ENCODE assay signal across 8 cellular contexts in the genomic region with DNA sequence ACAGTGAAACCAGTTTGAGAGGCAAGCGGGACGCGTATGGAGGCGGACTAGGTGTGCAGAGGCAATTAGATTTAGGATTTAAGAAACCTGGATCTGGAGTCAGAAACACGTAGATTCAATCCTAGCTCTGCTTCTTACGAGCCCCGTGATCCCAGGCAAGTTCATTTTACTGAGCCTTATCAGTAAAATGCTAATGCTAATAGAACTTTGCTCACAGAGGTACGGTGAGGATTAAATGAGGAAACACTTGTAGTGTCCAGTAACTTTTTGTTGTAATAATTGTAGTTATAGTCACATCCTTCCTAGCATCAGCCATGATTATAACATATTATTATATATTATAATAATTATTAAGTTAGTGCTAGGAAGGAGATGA. TPM values are rescaled to one million over a fixed set of nuclear protein-coding genes. Genes with fewer than 3 reads are reported as not detected.
DNase-seq lines count a peak whose midpoint lies in the region; ATAC-seq, FAIRE-seq and TF ChIP-seq lines count a peak whose summit lies in the region.

No MANE protein-coding gene starts in this region.

- H2BK20ac ChIP-seq in IMR-90 (ENCODE audit: low read depth, low read length), result no peak overlapping the region

- CTCF ChIA-PET in IMR-90 (lab: Yijun Ruan, JAX), result interaction anchor here (1.0 to 1.7 kb wide), 3 partner anchors 9 to 130 kb away, joined by 4 to 10 read pairs (median 9); no protein-coding TSS in a partner anchor

- H3K4ac ChIP-seq in IMR-90 (ENCODE audit: low read depth, low read length), result peak overlapping the region; percentile 2

- no peak overlapping the region for H2AK5ac ChIP-seq in IMR-90 (ENCODE audit: low read depth, low read length)

- H3K27ac ChIP-seq in IMR-90 (ENCODE audit: insufficient read depth, low read length), result no peak overlapping the region
- H3K27ac ChIP-seq in smooth muscle cell (ENCODE audit: low read depth), result no peak overlapping the region
- H3K27ac ChIP-seq in adrenal gland, result no peak overlapping the region

- H2BK15ac ChIP-seq in IMR-90 (ENCODE audit: low read depth, low read length), result no peak overlapping the region

- H3K9ac ChIP-seq in IMR-90 (ENCODE audit: low read depth, low read length) (no peak overlapping the region; the same call in 1 of the 2 replicates), smooth muscle cell (ENCODE audit: low read depth) (no peak overlapping the region)

- H3F3A ChIP-seq in smooth muscle cell (ENCODE audit: low read depth), result no peaks in the 10 kb centered on the region

- H3K9me3 ChIP-seq in IMR-90 (ENCODE audit: control insufficient read depth, insufficient read depth, low read length) (no peaks in the 10 kb centered on the region), smooth muscle cell (replicated peaks; ENCODE audit: low read depth) (no peaks in the 10 kb centered on the region), adrenal gland (replicated peaks in 1 of 3) (no peaks in the 10 kb centered on the region)

- H2BK5ac ChIP-seq in IMR-90 (ENCODE audit: low read depth, low read length, poor library complexity, severe bottlenecking), result no peak overlapping the region

- dilution Hi-C loops in IMR-90 (cut with HindIII; ENCODE audit: low sequenced_read_pairs, unreplicated experiment), result no loop called here

- FAIRE-seq in bronchial epithelial cell (lab: Jason Lieb, UNC), result no peak

- ATAC-seq in IMR-90 (ENCODE audit: low read depth), result no peak
- peak; percentile 64 for ATAC-seq in left lobe of liver
- ATAC-seq in HG03460 (IDR thresholded peaks at IDR 0.05; ENCODE audit: unreplicated experiment), result no peak

- peak overlapping the region; percentile 95 for H3K4me2 ChIP-seq in IMR-90 (ENCODE audit: low read depth, low read length)
- H3K4me2 ChIP-seq in smooth muscle cell, result peak overlapping the region; percentile 84

- TF ChIP-seq CTCF in IMR-90 (conservative IDR thresholded peaks at IDR 0.05; ENCODE audit: low read depth, low read length) (no peak), bronchial epithelial cell (IDR thresholded peaks at IDR 0.05; ENCODE audit: insufficient read depth, low read length, severe bottlenecking) (no peak), smooth muscle cell (IDR thresholded peaks at IDR 0.05; ENCODE audit: borderline replicate concordance, insufficient read depth, poor library complexity, severe bottlenecking) (no peak), adrenal gland (IDR thresholded peaks at IDR 0.05) (no peak)

- peak overlapping the region in 1 of 2 experiments; percentile 71; a peak in 1 of 4 replicates for H4K8ac ChIP-seq in IMR-90 (ENCODE audit: low read depth in 2 of 2, low read length in 2 of 2)

- no peaks in the 10 kb centered on the region for H3K79me2 ChIP-seq in smooth muscle cell (ENCODE audit: low read depth)

- H3K79me1 ChIP-seq in IMR-90 (ENCODE audit: low read depth in 1 of 2, low read length in 2 of 2), result no peaks in the 10 kb centered on the region

- H4K91ac ChIP-seq in IMR-90 (ENCODE audit: insufficient read depth, low read depth, low read length), result no peak overlapping the region

- DNase-seq in IMR-90 (no peak), bronchial epithelial cell (ENCODE audit: low read depth) (no peak), left lobe of liver (ENCODE audit: low spot score) (no peak), smooth muscle cell (lab: John Stamatoyannopoulos, UW; ENCODE audit: unreplicated experiment) (no peak), adrenal gland (no peak), cerebellar nuclear complex (lab: John Stamatoyannopoulos, UW) (no peak), NCI-H345 treated with DMSO at 0.1 percent for 48 hours (lab: John Stamatoyannopoulos, UW; ENCODE audit: unreplicated experiment) (no peak)

- H2AFZ ChIP-seq in IMR-90 (replicated peaks; ENCODE audit: low read length, poor library complexity), result peak overlapping the region; percentile 91
- peak overlapping the region; percentile 87 for H2AFZ ChIP-seq in smooth muscle cell (ENCODE audit: low read depth)

- 0 out of 2 replicates have a peak overlapping the region, but pooled peaks have one; percentile 3 for H4K5ac ChIP-seq in IMR-90 (ENCODE audit: low read depth, low read length)

- in situ Hi-C loops in IMR-90 (cut with MboI; ENCODE audit: low sequenced_read_pairs), result loop anchor here (25.0 kb wide), 1 partner anchor 418 kb away; a partner anchor contains a TSS

- H3K4me1 ChIP-seq in IMR-90 (ENCODE audit: control insufficient read depth, insufficient read depth, low read length) (peaks cover 2% of the 10 kb centered on the region; the same call in 1 of the 2 replicates), smooth muscle cell (ENCODE audit: low read depth) (no peaks in the 10 kb centered on the region), adrenal gland (replicated peaks in 1 of 2) (peaks cover 5 to 10% of the 10 kb centered on the region in 2 donors)

- intact Hi-C loops in IMR-90 (cut with micrococcal nuclease), result no loop called here
- intact Hi-C loops in adrenal gland (cut with DNase I), result no loop called here

- H4K20me1 ChIP-seq in IMR-90 (ENCODE audit: insufficient read depth, low read length) (no peaks in the 10 kb centered on the region), smooth muscle cell (ENCODE audit: low read depth) (no peaks in the 10 kb centered on the region)

- no peak overlapping the region for H3K18ac ChIP-seq in IMR-90 (ENCODE audit: low read depth, low read length)

- POLR2A ChIA-PET in IMR-90 (lab: Charles Lee; ENCODE audit: unreplicated experiment), result no interaction called here

- no peak for TF ChIP-seq POLR2A in IMR-90 (IDR thresholded peaks at IDR 0.05; ENCODE audit: low read depth, low read length)
- TF ChIP-seq POLR2A in adrenal gland (IDR thresholded peaks at IDR 0.05), result no peak

- H3K4me3 ChIP-seq in IMR-90 (ENCODE audit: insufficient read depth, low read depth, low read length), result peak overlapping the region; percentile 35
- peak overlapping the region; percentile 39 for H3K4me3 ChIP-seq in bronchial epithelial cell (ENCODE audit: low read depth, low read length)
- peak overlapping the region; percentile 56 for H3K4me3 ChIP-seq in smooth muscle cell
- peak overlapping the region in 2 of 4 donors; percentile 35 to 56 for H3K4me3 ChIP-seq in adrenal gland

- peaks cover 4% of the 10 kb centered on the region for H3K9me1 ChIP-seq in IMR-90 (ENCODE audit: insufficient read depth, low read length)

- H3K36me3 ChIP-seq in IMR-90 (ENCODE audit: control insufficient read depth, insufficient read depth, low read length), result no peaks in the 10 kb centered on the region
- H3K36me3 ChIP-seq in bronchial epithelial cell (ENCODE audit: control insufficient read depth, insufficient read depth, low read length), result peaks cover 25% of the 10 kb centered on the region
- no peaks in the 10 kb centered on the region for H3K36me3 ChIP-seq in smooth muscle cell (ENCODE audit: low read depth)
- H3K36me3 ChIP-seq in adrenal gland (replicated peaks in 1 of 2), result no peaks in the 10 kb centered on the region

- 41% methylated on average over 4 of the region's 8 CpGs; no CpG with 5 or more reads in 1 of the 2 experiments for WGBS in IMR-90 (ENCODE audit: extremely low coverage in 2 of 2, insufficient read length in 1 of 2), 2 experiments
- WGBS in smooth muscle cell (ENCODE audit: low lambda C conversion rate), result 69% methylated on average over 8 of the region's 8 CpGs
- WGBS in adrenal gland, 4 donors, result 35 to 60% (median 42%) methylated on average over 8 of the region's 8 CpGs

- H3K56ac ChIP-seq in IMR-90 (ENCODE audit: extremely low read depth, insufficient read depth, low read length), result no peak overlapping the region

- H3K27me3 ChIP-seq in IMR-90 (ENCODE audit: control insufficient read depth, insufficient read depth, low read length), result peaks cover 9% of the 10 kb centered on the region
- H3K27me3 ChIP-seq in bronchial epithelial cell (ENCODE audit: control insufficient read depth, insufficient read depth, low read length), result no peaks in the 10 kb centered on the region
- H3K27me3 ChIP-seq in smooth muscle cell (ENCODE audit: low read depth), result peaks cover 22% of the 10 kb centered on the region
- H3K27me3 ChIP-seq in adrenal gland, result no peaks in the 10 kb centered on the region

- H2BK120ac ChIP-seq in IMR-90 (ENCODE audit: low read depth, low read length), result no peak overlapping the region

- TF ChIP-seq RAD21 in IMR-90 (IDR thresholded peaks at IDR 0.05; ENCODE audit: low read length), result no peak

- peak overlapping the region; percentile 70 for H3K23ac ChIP-seq in IMR-90 (ENCODE audit: low read depth, low read length)

- no TSS peak for BruUV-seq in IMR-90 (replicated peaks; lab: Mats Ljungman, UMichigan)

- H2AK9ac ChIP-seq in IMR-90 (replicated peaks; ENCODE audit: low read depth, low read length, poor library complexity), result no peak overlapping the region

- H3K14ac ChIP-seq in IMR-90 (replicated peaks; ENCODE audit: low read depth, low read length), result 0 out of 2 replicates have a peak overlapping the region, but pooled peaks have one; percentile 16

TF ChIP-seq in IMR-90, 13 proteins besides CTCF, POLR2A, EP300 and RAD21 (continues in another document):
- no peak for TF ChIP-seq SMC3 (IDR thresholded peaks at IDR 0.05; ENCODE audit: low read depth, low read length)

RNA-seq across cellular contexts. Expression of a gene that starts 21.2 kb away (rescaled TPM):
- 1.9 and 2.5 TPM in 2 replicates for total RNA-seq in IMR-90 (2012; rRNA removed)
- 4.1 and 4.2 TPM in 2 replicates for polyA plus RNA-seq in IMR-90 (2012; rRNA removed)
- polyA plus RNA-seq in IMR-90 (2012; cell fraction: cytosol; rRNA removed), result 1.6 and 3.0 TPM in 2 replicates
- 13.7 and 15.7 TPM in 2 replicates for polyA plus RNA-seq in IMR-90 (2012; cell fraction: nucleus; rRNA removed; ENCODE audit: low replicate concordance)
- total RNA-seq in bronchial epithelial cell, result 25.0 and 26.0 TPM in 2 replicates
- 1.5 TPM for total RNA-seq in left lobe of liver
- 2.2 and 3.6 TPM in 2 replicates for total RNA-seq in smooth muscle cell
- polyA plus RNA-seq in smooth muscle cell, result 2.8 and 7.0 TPM in 2 replicates
- 10 to 100 TPM in 1 of 8 donors, 1 to 10 TPM in 7; 2.3 to 11.5 (median 6.1) TPM for total RNA-seq in adrenal gland
- polyA plus RNA-seq in adrenal gland, result 10 to 100 TPM in 2 of 3 donors, 1 to 10 TPM in 1; 1.6 to 26.1 (median 21.3) TPM

RNA-seq across cellular contexts. Expression of a gene that starts 23.5 kb away (rescaled TPM):
- total RNA-seq in IMR-90 (2012; rRNA removed) (10.0 and 10.4 TPM in 2 replicates), bronchial epithelial cell (10.3 and 16.9 TPM in 2 replicates), left lobe of liver (10.8 TPM), smooth muscle cell (8.2 and 10.6 TPM in 2 replicates), adrenal gland (10 to 100 TPM; 14.9 to 32.9 (median 21.6) TPM)
- polyA plus RNA-seq in IMR-90 (2012; rRNA removed) (69.0 and 78.3 TPM in 2 replicates), smooth muscle cell (25.7 and 31.1 TPM in 2 replicates), adrenal gland (10 to 100 TPM; 15.3 to 39.8 (median 29.5) TPM)
- 29.4 and 63.1 TPM in 2 replicates for polyA plus RNA-seq in IMR-90 (2012; cell fraction: cytosol; rRNA removed)
- polyA plus RNA-seq in IMR-90 (2012; cell fraction: nucleus; rRNA removed; ENCODE audit: low replicate concordance), result 86.7 and 158 TPM in 2 replicates

RNA-seq across cellular contexts. Expression of a gene that starts 59.3 kb away (rescaled TPM):
- 15.3 and 19.9 TPM in 2 replicates for total RNA-seq in IMR-90 (2012; rRNA removed)
- polyA plus RNA-seq in IMR-90 (2012; rRNA removed), result 21.1 and 22.5 TPM in 2 replicates
- polyA plus RNA-seq in IMR-90 (2012; cell fraction: cytosol; rRNA removed), result 13.4 and 13.9 TPM in 2 replicates
- polyA plus RNA-seq in IMR-90 (2012; cell fraction: nucleus; rRNA removed; ENCODE audit: low replicate concordance), result 87.4 and 150 TPM in 2 replicates
- 5.3 and 8.1 TPM in 2 replicates for total RNA-seq in bronchial epithelial cell
- total RNA-seq in left lobe of liver, result 20.1 TPM
- total RNA-seq in smooth muscle cell, result 7.7 and 12.9 TPM in 2 replicates
- 14.2 and 24.2 TPM in 2 replicates for polyA plus RNA-seq in smooth muscle cell
- 10 to 100 TPM; 26.1 to 74.0 (median 45.2) TPM for total RNA-seq in adrenal gland
- 100 to 1,000 TPM in 2 of 3 donors, 10 to 100 TPM in 1; 25.3 to 185 (median 100) TPM for polyA plus RNA-seq in adrenal gland
